In genomic region chr16:10918294-10919002, GRCh38 we compare ENCODE assay signal across 8 cellular contexts. TPM values are rescaled to one million over a fixed set of nuclear protein-coding genes. Genes with fewer than 3 reads are reported as not detected.
A peak's percentile ranks its signal among the peaks of the same experiment; 100 is the strongest.
DNase-seq lines count a peak whose midpoint lies in the region; ATAC-seq and TF ChIP-seq lines count a peak whose summit lies in the region.

No MANE protein-coding gene starts in this region.

- intact Hi-C loops in Calu3 (cut with micrococcal nuclease; ENCODE audit: unreplicated experiment), result loop anchor here (2.0 to 5.0 kb wide), 7 partner anchors 42 to 396 kb away; partner anchors contain the start of gene CIITA

- no peak overlapping the region for H3K4me3 Mint-ChIP-seq in Calu3 (ENCODE audit: low read depth, unreplicated experiment)
- no peak overlapping the region for H3K4me3 Mint-ChIP-seq in chondrocyte (ENCODE audit: unreplicated experiment)

- ATAC-seq in HG02678 (IDR thresholded peaks at IDR 0.05; ENCODE audit: unreplicated experiment), result peak; percentile 60
- peak; percentile 76 for ATAC-seq in left lobe of liver
- ATAC-seq in GM21515 (IDR thresholded peaks at IDR 0.05; ENCODE audit: unreplicated experiment), result no peak

- H3K9me3 Mint-ChIP-seq in Calu3 (ENCODE audit: low read depth, unreplicated experiment), result no peaks in the 10 kb centered on the region
- H3K9me3 Mint-ChIP-seq in chondrocyte (ENCODE audit: low read depth), result no peaks in the 10 kb centered on the region

- CTCF ChIA-PET in Calu3 (lab: Charles Lee), result interaction anchor here (0.6 to 2.3 kb wide), 12 partner anchors 9 to 451 kb away, joined by 3 to 13 read pairs (median 4); partner anchors contain the start of gene NUBP1

- no TSS peak for BruUV-seq in Calu3 (replicated peaks; lab: Mats Ljungman, UMichigan)

- H3K36me3 Mint-ChIP-seq in Calu3 (ENCODE audit: insufficient read depth, unreplicated experiment) (peaks cover 3% of the 10 kb centered on the region), chondrocyte (ENCODE audit: low read depth) (no peaks in the 10 kb centered on the region)

- TF ChIP-seq CTCF in Calu3 (IDR thresholded peaks at IDR 0.05; ENCODE audit: unreplicated experiment) (peak; percentile 93), chondrocyte (IDR thresholded peaks at IDR 0.05) (peak; percentile 93)

- no peaks in the 10 kb centered on the region for H3K27me3 Mint-ChIP-seq in Calu3 (ENCODE audit: unreplicated experiment)
- H3K27me3 Mint-ChIP-seq in chondrocyte (ENCODE audit: low read depth), result peaks cover 4% of the 10 kb centered on the region

- DNase-seq in Calu3, result peak; percentile 95
- peak; percentile 57 for DNase-seq in NCI-H345 treated with DMSO at 0.1 percent for 48 hours (lab: John Stamatoyannopoulos, UW; ENCODE audit: unreplicated experiment)
- DNase-seq in activated CD4-positive, CD25-positive, alpha-beta regulatory T cell treated with anti-CD3 and anti-CD28 coated beads, Interleukin-2, amount 50 U/mL, for 72 hours, result peak; percentile 86
- peak; percentile 90 for DNase-seq in chondrocyte (ENCODE audit: low spot score)
- DNase-seq in left lobe of liver (ENCODE audit: low spot score), result peak; percentile 92
- DNase-seq in stimulated activated CD4-positive, alpha-beta T cell treated with anti-CD3 and anti-CD28 coated beads, Interleukin-2, amount 100 ng/mL, for 24 hours, result peak; percentile 89 to 92

- peaks cover 8% of the 10 kb centered on the region for H3K4me1 Mint-ChIP-seq in Calu3 (ENCODE audit: low read depth, unreplicated experiment)
- peaks cover 7% of the 10 kb centered on the region for H3K4me1 Mint-ChIP-seq in chondrocyte (ENCODE audit: low read depth)

- H3K27ac Mint-ChIP-seq in Calu3 (ENCODE audit: unreplicated experiment), result no peak overlapping the region
- no peak overlapping the region for H3K27ac Mint-ChIP-seq in chondrocyte (ENCODE audit: unreplicated experiment)

RNA-seq across cellular contexts. Expression of gene DEXI, which starts 23.8 kb away (rescaled TPM):
- total RNA-seq in Calu3 (2022) (32.3 and 40.3 TPM in 2 replicates), chondrocyte (37.2 to 41.1 TPM (median 40.6 TPM) in 3 replicates), left lobe of liver (66.8 TPM)

RNA-seq across cellular contexts. Expression of gene CLEC16A, which starts 25.9 kb away (rescaled TPM):
- total RNA-seq in Calu3 (2022) (33.0 and 37.5 TPM in 2 replicates), chondrocyte (17.9 to 23.1 TPM (median 19.4 TPM) in 3 replicates), left lobe of liver (21.6 TPM)

RNA-seq across cellular contexts. Expression of gene CIITA, which starts 41.4 kb away (rescaled TPM):
- 16.3 and 22.4 TPM in 2 replicates for total RNA-seq in Calu3 (2022)
- total RNA-seq in chondrocyte, result not detected in 3 replicates
- total RNA-seq in left lobe of liver, result 1.7 TPM
